8 cellular contexts compared by ENCODE assay signal in the genomic region with DNA sequence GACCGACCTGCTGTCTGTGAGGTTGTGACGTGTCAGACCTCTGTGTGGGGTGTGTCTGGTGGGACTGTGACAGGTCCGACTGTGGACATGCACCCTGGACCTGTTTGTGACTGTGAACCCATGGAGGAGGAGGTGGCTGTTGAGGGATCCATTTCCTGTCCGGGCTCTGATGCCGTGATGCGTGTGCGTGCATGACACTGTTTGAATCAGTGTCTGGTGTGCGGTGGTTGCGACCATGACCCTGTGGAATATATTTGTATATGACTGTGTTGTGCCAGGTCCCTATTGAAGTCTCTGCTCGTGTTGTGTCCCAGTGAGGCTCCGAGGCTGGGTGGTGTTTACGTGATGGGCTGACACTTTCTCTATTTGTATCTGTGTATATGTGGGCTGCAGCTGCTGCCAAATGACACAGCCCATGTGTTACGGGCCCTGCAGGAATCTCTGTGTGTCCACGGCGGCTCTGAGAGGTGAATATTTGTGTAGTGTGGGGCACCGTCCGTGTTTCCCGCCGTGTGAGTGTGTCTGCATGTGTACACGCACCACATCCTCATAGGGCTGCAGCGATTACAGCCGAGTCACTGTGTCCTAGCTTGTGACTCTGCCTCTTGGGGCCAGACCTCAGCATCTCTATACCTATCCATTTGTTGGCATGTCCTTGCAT. TPM values are rescaled to one million over a fixed set of nuclear protein-coding genes. Genes with fewer than 3 reads are reported as not detected.
DNase-seq lines count a peak whose midpoint lies in the region; ATAC-seq, FAIRE-seq and TF ChIP-seq lines count a peak whose summit lies in the region.

No MANE protein-coding gene starts in this region.

- CTCF ChIA-PET in Caco-2 (lab: Charles Lee) = no interaction called here

- no peak for TF ChIP-seq POLR2A in heart left ventricle (IDR thresholded peaks at IDR 0.05)
- TF ChIP-seq POLR2A in GM12891 (IDR thresholded peaks at IDR 0.05; ENCODE audit: low read depth, low read length) = no peak

- FAIRE-seq in pancreas (lab: Jason Lieb, UNC) = no peak
- no peak for FAIRE-seq in GM12891 (lab: Jason Lieb, UNC)

- H3K36me3 Mint-ChIP-seq in Caco-2 (ENCODE audit: insufficient read depth, unreplicated experiment) = peaks cover 33% of the 10 kb centered on the region

- no peaks in the 10 kb centered on the region for H3K27me3 ChIP-seq in heart left ventricle
- no peaks in the 10 kb centered on the region for H3K27me3 ChIP-seq in pancreas
- H3K27me3 ChIP-seq in Caco-2 (replicated peaks; ENCODE audit: control insufficient read depth, insufficient read depth, low read length) = no peaks in the 10 kb centered on the region

- H3K4me3 ChIP-seq in heart left ventricle (peak overlapping the region in 10 of 12 donors; percentile 18 to 49 (median 44)), pancreas (peak overlapping the region in 2 of 4 donors; percentile 37 to 48), Caco-2 (ENCODE audit: low read depth, low read length) (no peak overlapping the region)

- WGBS in heart left ventricle, 4 donors = 51 to 82% (median 63%) methylated on average over 20 to 22 of the region's 22 CpGs
- 59 to 61% methylated on average over 22 of the region's 22 CpGs for WGBS in pancreas, 2 donors

- no peak for DNase-seq in heart left ventricle
- no peak for DNase-seq in cardiac septum (ENCODE audit: low spot score)
- DNase-seq in NAMALWA (ENCODE audit: low spot score) = peak; percentile 53
- DNase-seq in pancreas = no peak
- DNase-seq in GM12891 (ENCODE audit: insufficient read length, low spot score) = no peak
- no peak for DNase-seq in Caco-2
- DNase-seq in hepatic stellate cell (ENCODE audit: low spot score) = no peak

- no peaks in the 10 kb centered on the region for H3K27me3 Mint-ChIP-seq in Caco-2 (ENCODE audit: insufficient read depth, unreplicated experiment)

- H3K4me1 ChIP-seq in heart left ventricle = peaks cover 4 to 91% (median 56%) of the 10 kb centered on the region in 12 donors
- H3K4me1 ChIP-seq in pancreas = peaks cover 0 to 23% (median 0%) of the 10 kb centered on the region in 3 donors
- peaks cover 30% of the 10 kb centered on the region for H3K4me1 ChIP-seq in Caco-2

- H3K27ac ChIP-seq in heart left ventricle (peak overlapping the region; percentile 66 to 95 (median 88)), cingulate gyrus (ENCODE audit: low read depth, low read length) (peak overlapping the region; percentile 85), pancreas (peak overlapping the region; percentile 33 to 76 (median 68))

- H3K9me3 ChIP-seq in heart left ventricle (no peaks in the 10 kb centered on the region), pancreas (no peaks in the 10 kb centered on the region), Caco-2 (no peaks in the 10 kb centered on the region)

- H3K4me1 Mint-ChIP-seq in Caco-2 (ENCODE audit: low read depth, unreplicated experiment) = peaks cover 25% of the 10 kb centered on the region

- peaks cover 0 to 48% (median 15%) of the 10 kb centered on the region in 9 donors for H3K36me3 ChIP-seq in heart left ventricle
- no peaks in the 10 kb centered on the region for H3K36me3 ChIP-seq in pancreas
- no peaks in the 10 kb centered on the region for H3K36me3 ChIP-seq in Caco-2 (ENCODE audit: control insufficient read depth, insufficient read depth, low read length)

- TF ChIP-seq CTCF in heart left ventricle (IDR thresholded peaks at IDR 0.05) = no peak
- no peak for TF ChIP-seq CTCF in pancreas (IDR thresholded peaks at IDR 0.05)
- no peak for TF ChIP-seq CTCF in Caco-2 (IDR thresholded peaks at IDR 0.05; ENCODE audit: insufficient read depth in 1 of 2, low read depth in 1 of 2, low read length in 1 of 2, severe bottlenecking in 1 of 2, unreplicated experiment in 1 of 2)

- POLR2A ChIA-PET in Caco-2 (lab: Charles Lee) = no interaction called here

- no peak overlapping the region for H3K27ac Mint-ChIP-seq in Caco-2 (ENCODE audit: unreplicated experiment)

- intact Hi-C loops in heart left ventricle (cut with DNase I) = loop anchor here in 4 of 10 donors (5.0 to 10.0 kb wide), 3 partner anchors 104 to 237 kb away; no protein-coding TSS in a partner anchor
- intact Hi-C loops in cardiac septum (cut with DNase I) = loop anchor here (5.0 kb wide), 1 partner anchor 99 kb away; a partner anchor contains a TSS
- intact Hi-C loops in pancreas (cut with DNase I) = no loop called here
- intact Hi-C loops in Caco-2 (cut with micrococcal nuclease; ENCODE audit: unreplicated experiment) = no loop called here

- ATAC-seq in heart left ventricle (no peak), pancreas (peak in 2 of 4 donors; percentile 1 to 3)

- H3K4me3 Mint-ChIP-seq in Caco-2 (ENCODE audit: unreplicated experiment) = no peak overlapping the region

- BruUV-seq in Caco-2 (replicated peaks; lab: Mats Ljungman, UMichigan) = no TSS peak

- no peaks in the 10 kb centered on the region for H3K9me3 Mint-ChIP-seq in Caco-2 (ENCODE audit: unreplicated experiment)

TF ChIP-seq in GM12891, 5 proteins besides CTCF, POLR2A, EP300 and RAD21:
- TF ChIP-seq SPI1 (IDR thresholded peaks at IDR 0.05; ENCODE audit: low read depth, low read length) (no peak), POLR2AphosphoS5 (IDR thresholded peaks at IDR 0.05; ENCODE audit: low read depth, low read length) (no peak), TAF1 (IDR thresholded peaks at IDR 0.05; ENCODE audit: low read depth, low read length) (no peak), PAX5 (IDR thresholded peaks at IDR 0.05; ENCODE audit: insufficient read depth, low read length, severe bottlenecking) (no peak), POU2F2 (IDR thresholded peaks at IDR 0.05; ENCODE audit: low read depth, low read length) (no peak)

RNA-seq across cellular contexts. Expression of a gene that starts 18.3 kb away (rescaled TPM):
- total RNA-seq in heart left ventricle (10 to 100 TPM; 10.0 to 22.2 (median 14.2) TPM), cardiac septum (17.0 TPM), pancreas (10 to 100 TPM in 5 of 6 donors, 1 to 10 TPM in 1; 9.4 to 19.2 (median 13.1) TPM), Caco-2 (2022) (47.1 and 47.8 TPM in 2 replicates)
- polyA plus RNA-seq in heart left ventricle (10 to 100 TPM; 12.8 to 16.0 TPM), pancreas (10 to 100 TPM; 11.3 to 12.4 TPM)
- polyA plus RNA-seq in GM12891 (2012; ENCODE audit: low read depth, missing spikeins) = 23.5 TPM

RNA-seq across cellular contexts. Expression of a gene that starts 25.4 kb away (rescaled TPM):
- total RNA-seq in heart left ventricle = 10 to 100 TPM in 8 of 9 donors, 1 to 10 TPM in 1; 9.4 to 68.8 (median 13.9) TPM
- 10 to 100 TPM; 13.4 to 24.0 TPM for polyA plus RNA-seq in heart left ventricle
- total RNA-seq in cardiac septum = 26.4 TPM
- 10 to 100 TPM in 2 of 6 donors, 1 to 10 TPM in 4; 3.3 to 32.3 (median 6.9) TPM for total RNA-seq in pancreas
- 1 to 10 TPM; 4.0 to 6.0 TPM for polyA plus RNA-seq in pancreas
- polyA plus RNA-seq in GM12891 (2012; ENCODE audit: low read depth, missing spikeins) = 61.9 TPM
- total RNA-seq in Caco-2 (2022) = 15.0 and 15.3 TPM in 2 replicates

RNA-seq across cellular contexts. Expression of a gene that starts 35.7 kb away (rescaled TPM):
- total RNA-seq in heart left ventricle (1 to 10 TPM; 2.0 to 5.1 (median 3.3) TPM), cardiac septum (1.9 TPM), pancreas (1 to 10 TPM; 1.5 to 5.7 (median 2.2) TPM), Caco-2 (2022) (3.6 and 4.0 TPM in 2 replicates)
- polyA plus RNA-seq in heart left ventricle (10 to 100 TPM in 1 of 2 donors, 1 to 10 TPM in 1; 1.9 to 14.6 TPM), pancreas (1 to 10 TPM; 4.5 to 7.5 TPM)
- polyA plus RNA-seq in GM12891 (2012; ENCODE audit: low read depth, missing spikeins) = 8.1 TPM

RNA-seq across cellular contexts. Expression of a gene that starts 48.0 kb away (rescaled TPM):
- total RNA-seq in heart left ventricle (1 to 10 TPM; 1.0 to 5.4 (median 2.5) TPM), cardiac septum (2.9 TPM), pancreas (1 to 10 TPM; 3.8 to 5.9 (median 4.8) TPM), Caco-2 (2022) (1.4 and 2.2 TPM in 2 replicates)
- polyA plus RNA-seq in heart left ventricle (1 to 10 TPM; 2.5 to 6.7 TPM), pancreas (10 to 100 TPM; 24.8 to 33.0 TPM)
- 7.1 TPM for polyA plus RNA-seq in GM12891 (2012; ENCODE audit: low read depth, missing spikeins)
